8 cellular contexts compared by ENCODE assay signal in the genomic region with DNA sequence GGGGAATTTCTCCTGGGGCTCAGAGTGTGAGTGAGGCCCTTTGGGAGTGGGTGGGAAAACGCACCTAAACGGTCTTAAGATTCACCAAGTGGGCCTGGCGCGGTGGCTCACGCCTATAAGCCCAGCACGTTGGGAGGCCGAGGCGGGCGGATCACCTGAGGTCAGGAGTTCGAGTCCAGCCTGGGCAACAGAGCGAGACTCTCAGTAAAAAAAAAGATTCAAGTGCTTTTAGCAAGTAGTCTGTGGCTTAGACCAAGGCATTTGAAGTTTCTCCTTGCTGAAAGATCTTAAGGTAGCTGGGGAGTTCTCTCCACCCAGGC. TPM values are rescaled to one million over a fixed set of nuclear protein-coding genes. Genes with fewer than 3 reads are reported as not detected.
A peak's percentile ranks its signal among the peaks of the same experiment; 100 is the strongest.
DNase-seq lines count a peak whose midpoint lies in the region; ATAC-seq and TF ChIP-seq lines count a peak whose summit lies in the region.

No MANE protein-coding gene starts in this region.

- peak overlapping the region; percentile 98 for H3K27ac Mint-ChIP-seq in stimulated activated naive CD8-positive, alpha-beta T cell treated with anti-CD3 and anti-CD28 coated beads, Interleukin-15, Interleukin-2, amounts not matched to agents 100 ng/mL and 50 ng/mL, for 24 hours

- H3K9me3 Mint-ChIP-seq in stimulated activated naive CD8-positive, alpha-beta T cell treated with anti-CD3 and anti-CD28 coated beads, Interleukin-15, Interleukin-2, amounts not matched to agents 100 ng/mL and 50 ng/mL, for 24 hours, result no peaks in the 10 kb centered on the region

- intact Hi-C loops in breast epithelium (cut with DNase I; ENCODE audit: low total_unique reads), result loop anchor here (2.0 kb wide), 1 partner anchor 44 kb away; no protein-coding TSS in a partner anchor

- no peak for DNase-seq in stimulated activated naive CD8-positive, alpha-beta T cell treated with anti-CD3 and anti-CD28 coated beads, Interleukin-15, Interleukin-2, amounts not matched to agents 100 U/mL and 50 U/mL, for 24 hours
- no peak for DNase-seq in breast epithelium (ENCODE audit: low spot score in 2 of 2)
- DNase-seq in MV-4-11 (lab: John Stamatoyannopoulos, UW), result no peak
- DNase-seq in NCI-H748 (lab: John Stamatoyannopoulos, UW; ENCODE audit: unreplicated experiment), result no peak
- DNase-seq in ecto neural progenitor cell (ENCODE audit: low spot score), result no peak

- H3K4me3 ChIP-seq in breast epithelium (peak overlapping the region; percentile 81 to 87 (median 85)), mononuclear cell (ENCODE audit: low read length) (peak overlapping the region; percentile 97)

- H3K9me3 ChIP-seq in breast epithelium, result no peaks in the 10 kb centered on the region
- H3K9me3 ChIP-seq in mononuclear cell (ENCODE audit: low read depth, low read length), result no peaks in the 10 kb centered on the region

- H3K27me3 Mint-ChIP-seq in stimulated activated naive CD8-positive, alpha-beta T cell treated with anti-CD3 and anti-CD28 coated beads, Interleukin-15, Interleukin-2, amounts not matched to agents 100 ng/mL and 50 ng/mL, for 24 hours, result no peaks in the 10 kb centered on the region

- TF ChIP-seq POLR2A in breast epithelium (IDR thresholded peaks at IDR 0.05), result no peak

- H3K36me3 Mint-ChIP-seq in stimulated activated naive CD8-positive, alpha-beta T cell treated with anti-CD3 and anti-CD28 coated beads, Interleukin-15, Interleukin-2, amounts not matched to agents 100 ng/mL and 50 ng/mL, for 24 hours (ENCODE audit: low read depth), result peaks cover 71% of the 10 kb centered on the region

- no peak for ATAC-seq in stimulated activated naive CD8-positive, alpha-beta T cell treated with anti-CD3 and anti-CD28 coated beads, Interleukin-15, Interleukin-2, amounts not matched to agents 100 U/mL and 50 U/mL, for 24 hours
- ATAC-seq in GM21786 (IDR thresholded peaks at IDR 0.05; ENCODE audit: unreplicated experiment), result no peak

- peak overlapping the region; percentile 96 to 99 for H3K27ac ChIP-seq in breast epithelium

- no peaks in the 10 kb centered on the region for H3K36me3 ChIP-seq in breast epithelium

- H3K4me1 ChIP-seq in breast epithelium (peaks cover 0 to 5% of the 10 kb centered on the region in 2 donors), mononuclear cell (ENCODE audit: insufficient read depth, low read length) (peaks cover 37% of the 10 kb centered on the region)

- H3K4me1 Mint-ChIP-seq in stimulated activated naive CD8-positive, alpha-beta T cell treated with anti-CD3 and anti-CD28 coated beads, Interleukin-15, Interleukin-2, amounts not matched to agents 100 ng/mL and 50 ng/mL, for 24 hours (ENCODE audit: low read depth), result peaks cover 55% of the 10 kb centered on the region

- H3K4me3 Mint-ChIP-seq in stimulated activated naive CD8-positive, alpha-beta T cell treated with anti-CD3 and anti-CD28 coated beads, Interleukin-15, Interleukin-2, amounts not matched to agents 100 ng/mL and 50 ng/mL, for 24 hours, result peak overlapping the region; percentile 97

- TF ChIP-seq CTCF in breast epithelium (IDR thresholded peaks at IDR 0.05), result no peak

- H3K27me3 ChIP-seq in breast epithelium, result no peaks in the 10 kb centered on the region
- no peaks in the 10 kb centered on the region for H3K27me3 ChIP-seq in mononuclear cell (ENCODE audit: insufficient read depth, low read length)

RNA-seq across cellular contexts. Expression of a gene that starts 1.4 kb away (rescaled TPM):
- 1,000 to 10,000 TPM; 2,158 to 3,355 (median 2,591) TPM for total RNA-seq in breast epithelium
- total RNA-seq in mononuclear cell, result 2,122 TPM

RNA-seq across cellular contexts. Expression of a gene that starts 11.3 kb away (rescaled TPM):
- total RNA-seq in breast epithelium, result under 1 TPM in 2 of 3 donors, not detected in 1; 0.15 to 0.66 TPM
- 0.21 TPM for total RNA-seq in mononuclear cell

RNA-seq across cellular contexts. Expression of a gene that starts 23.5 kb away (rescaled TPM):
- total RNA-seq in breast epithelium, result 10 to 100 TPM; 13.6 to 29.0 (median 21.6) TPM
- 224 TPM for total RNA-seq in mononuclear cell

RNA-seq across cellular contexts. Expression of a gene that starts 30.4 kb away (rescaled TPM):
- 1 to 10 TPM in 2 of 3 donors, under 1 TPM in 1; 0.80 to 2.0 (median 1.3) TPM for total RNA-seq in breast epithelium
- total RNA-seq in mononuclear cell, result 4.6 TPM

RNA-seq across cellular contexts. Expression of a gene that starts 31.6 kb away (rescaled TPM):
- 1 to 10 TPM; 3.8 to 7.0 (median 6.9) TPM for total RNA-seq in breast epithelium
- 8.7 TPM for total RNA-seq in mononuclear cell
